In genomic region chr2:232039086-232039485, GRCh38 we compare ENCODE assay signal across 20 cellular contexts.
DNase-seq lines count a peak whose midpoint lies in the region; ATAC-seq and TF ChIP-seq lines count a peak whose summit lies in the region.
"Had no signal": no experiment of that assay in that cellular context is flagged by ENCODE, and none has a peak within 500 bp of the region (broad histone marks: within the 10 kb centered on the region; RNA-seq: fewer than 3 reads in every experiment).

No MANE protein-coding gene starts in this region.

- H3K36me3 ChIP-seq in breast epithelium (no peaks in the 10 kb centered on the region), endodermal cell (ENCODE audit: control insufficient read depth, insufficient read depth, low read length) (no peaks in the 10 kb centered on the region), neural progenitor cell (no peaks in the 10 kb centered on the region), Caco-2 (ENCODE audit: control insufficient read depth, insufficient read depth, low read length) (no peaks in the 10 kb centered on the region)
- H3K36me3 ChIP-seq: HAP-1 had no signal

- ATAC-seq in HG02970 (IDR thresholded peaks at IDR 0.05; ENCODE audit: low FRiP score, unreplicated experiment) (no peak), GM21717 (IDR thresholded peaks at IDR 0.05; ENCODE audit: unreplicated experiment) (no peak)

- no peaks in the 10 kb centered on the region for H3K79me2 ChIP-seq in neural progenitor cell (ENCODE audit: low read depth)

- TF ChIP-seq CTCF in breast epithelium (IDR thresholded peaks at IDR 0.05) = no peak
- TF ChIP-seq CTCF in MCF 10A (IDR thresholded peaks at IDR 0.05; ENCODE audit: unreplicated experiment) = no peak
- no peak for TF ChIP-seq CTCF in endodermal cell (conservative IDR thresholded peaks at IDR 0.05)
- TF ChIP-seq CTCF in neural progenitor cell (IDR thresholded peaks at IDR 0.05) = no peak
- no peak for TF ChIP-seq CTCF in Caco-2 (IDR thresholded peaks at IDR 0.05; ENCODE audit: insufficient read depth in 1 of 2, low read depth in 1 of 2, low read length in 1 of 2, severe bottlenecking in 1 of 2, unreplicated experiment in 1 of 2)

- H3K4me3 ChIP-seq in breast epithelium (no peak overlapping the region), endodermal cell (ENCODE audit: low read length) (no peak overlapping the region), neural progenitor cell (no peak overlapping the region), Caco-2 (ENCODE audit: low read depth, low read length) (no peak overlapping the region)
- H3K4me3 ChIP-seq: HAP-1 had no signal

- no peak overlapping the region for H2AFZ ChIP-seq in neural progenitor cell (replicated peaks)

- H3K4me1 ChIP-seq in breast epithelium (no peaks in the 10 kb centered on the region), endodermal cell (ENCODE audit: control insufficient read depth, insufficient read depth, low read length) (no peaks in the 10 kb centered on the region), neural progenitor cell (peaks cover 16% of the 10 kb centered on the region), Caco-2 (no peaks in the 10 kb centered on the region)

- peaks cover 19% of the 10 kb centered on the region for H3K9me3 Mint-ChIP-seq in MCF 10A (ENCODE audit: unreplicated experiment)
- H3K9me3 Mint-ChIP-seq in endodermal cell = peaks cover 32% of the 10 kb centered on the region
- H3K9me3 Mint-ChIP-seq in neural progenitor cell = peaks cover 15% of the 10 kb centered on the region
- peaks cover 21% of the 10 kb centered on the region for H3K9me3 Mint-ChIP-seq in Caco-2 (ENCODE audit: unreplicated experiment)

- BruUV-seq in MCF 10A (replicated peaks; lab: Mats Ljungman, UMichigan) = no TSS peak
- no TSS peak for BruUV-seq in Caco-2 (replicated peaks; lab: Mats Ljungman, UMichigan)

- H3K9ac ChIP-seq in endodermal cell (ENCODE audit: extremely low read depth, low read length, poor library complexity, severe bottlenecking) (no peak overlapping the region), neural progenitor cell (no peak overlapping the region)

- peaks cover 4% of the 10 kb centered on the region for H4K20me1 ChIP-seq in neural progenitor cell (ENCODE audit: low read depth)

- intact Hi-C loops in breast epithelium (cut with DNase I; ENCODE audit: low total_unique reads) = no loop called here
- intact Hi-C loops in MCF 10A (cut with micrococcal nuclease) = no loop called here
- intact Hi-C loops in posterior cingulate gyrus (cut with DNase I) = no loop called here
- intact Hi-C loops in Caco-2 (cut with micrococcal nuclease; ENCODE audit: unreplicated experiment) = no loop called here

- H3K4me3 Mint-ChIP-seq in MCF 10A (ENCODE audit: unreplicated experiment) = no peak overlapping the region
- no peak overlapping the region for H3K4me3 Mint-ChIP-seq in endodermal cell
- no peak overlapping the region for H3K4me3 Mint-ChIP-seq in neural progenitor cell
- H3K4me3 Mint-ChIP-seq in Caco-2 (ENCODE audit: unreplicated experiment) = no peak overlapping the region
- H3K4me3 Mint-ChIP-seq: B cell; CD4-positive, CD25-positive, alpha-beta regulatory T cell had no signal

- H3K36me3 Mint-ChIP-seq in MCF 10A (ENCODE audit: insufficient read depth, unreplicated experiment) = peaks cover 4% of the 10 kb centered on the region
- H3K36me3 Mint-ChIP-seq in endodermal cell (ENCODE audit: low read depth) = peaks cover 31% of the 10 kb centered on the region
- peaks cover 19% of the 10 kb centered on the region for H3K36me3 Mint-ChIP-seq in neural progenitor cell
- no peaks in the 10 kb centered on the region for H3K36me3 Mint-ChIP-seq in Caco-2 (ENCODE audit: insufficient read depth, unreplicated experiment)

- H3K27ac ChIP-seq in breast epithelium = peak overlapping the region; percentile 8 to 66
- H3K27ac ChIP-seq in endodermal cell (ENCODE audit: low read depth, low read length) = no peak overlapping the region
- H3K27ac ChIP-seq in neural progenitor cell = peak overlapping the region; percentile 21
- H3K27ac ChIP-seq: 22Rv1, HL-60 had no signal

- H3K4me2 ChIP-seq in neural progenitor cell = peak overlapping the region; percentile 16

- H3K4me1 Mint-ChIP-seq in MCF 10A (ENCODE audit: insufficient read depth, unreplicated experiment) (peaks cover 3% of the 10 kb centered on the region), endodermal cell (peaks cover 15% of the 10 kb centered on the region), neural progenitor cell (no peaks in the 10 kb centered on the region), Caco-2 (ENCODE audit: low read depth, unreplicated experiment) (no peaks in the 10 kb centered on the region)
- H3K4me1 Mint-ChIP-seq: B cell had no signal

- H3K27me3 Mint-ChIP-seq in MCF 10A (ENCODE audit: insufficient read depth, unreplicated experiment) (no peaks in the 10 kb centered on the region), endodermal cell (ENCODE audit: insufficient read depth) (no peaks in the 10 kb centered on the region), neural progenitor cell (ENCODE audit: insufficient read depth, low read depth) (no peaks in the 10 kb centered on the region), Caco-2 (ENCODE audit: insufficient read depth, unreplicated experiment) (no peaks in the 10 kb centered on the region)
- H3K27me3 Mint-ChIP-seq: B cell; CD4-positive, CD25-positive, alpha-beta regulatory T cell had no signal

- H3K9me3 ChIP-seq in breast epithelium = peaks cover 0 to 8% of the 10 kb centered on the region in 2 donors
- H3K9me3 ChIP-seq in endodermal cell (ENCODE audit: control insufficient read depth, low read length) = peaks cover 10% of the 10 kb centered on the region
- H3K9me3 ChIP-seq in neural progenitor cell (ENCODE audit: low read depth) = no peaks in the 10 kb centered on the region
- H3K9me3 ChIP-seq in Caco-2 = no peaks in the 10 kb centered on the region
- H3K9me3 ChIP-seq: HAP-1 had no signal

- H3K27ac Mint-ChIP-seq in MCF 10A (ENCODE audit: low read depth, unreplicated experiment) (no peak overlapping the region), endodermal cell (peak overlapping the region; percentile 41), neural progenitor cell (no peak overlapping the region), Caco-2 (ENCODE audit: unreplicated experiment) (no peak overlapping the region)
- H3K27ac Mint-ChIP-seq: B cell had no signal

- no peak for TF ChIP-seq POLR2A in breast epithelium (IDR thresholded peaks at IDR 0.05)

- H3K27me3 ChIP-seq in breast epithelium = no peaks in the 10 kb centered on the region
- H3K27me3 ChIP-seq in endodermal cell (ENCODE audit: control insufficient read depth, insufficient read depth, low read length, poor library complexity, severe bottlenecking) = no peaks in the 10 kb centered on the region
- no peaks in the 10 kb centered on the region for H3K27me3 ChIP-seq in neural progenitor cell
- no peaks in the 10 kb centered on the region; the same call in 1 of the 2 replicates for H3K27me3 ChIP-seq in Caco-2 (replicated peaks; ENCODE audit: control insufficient read depth, insufficient read depth, low read length)

- CTCF ChIA-PET in MCF 10A (lab: Yijun Ruan, JAX) = interaction anchor here (0.8 kb wide), 1 partner anchor 30 kb away, joined by 3 read pairs; no protein-coding TSS in a partner anchor
- CTCF ChIA-PET in Caco-2 (lab: Charles Lee) = no interaction called here

- POLR2A ChIA-PET in MCF 10A (lab: Yijun Ruan, JAX) = no interaction called here
- POLR2A ChIA-PET in Caco-2 (lab: Charles Lee) = no interaction called here

- WGBS in endodermal cell (ENCODE audit: insufficient coverage in 1 of 2, insufficient read length in 1 of 2), 2 experiments = 71 to 93% methylated on average over 3 to 4 of the region's 5 CpGs

- no peak for DNase-seq in breast epithelium (ENCODE audit: low spot score in 2 of 2)
- DNase-seq in MCF 10A (ENCODE audit: unreplicated experiment) = no peak
- no peak for DNase-seq in endodermal cell
- no peak for DNase-seq in neural progenitor cell (ENCODE audit: low spot score)
- no peak for DNase-seq in posterior cingulate gyrus
- no peak for DNase-seq in Caco-2
- DNase-seq: Calu3, DMS53, NCI-H1417 treated with DMSO at 0.1 percent for 48 hours, NCI-H2029, NCI-H2171, NCI-H446 treated with DMSO at 0.1 percent for 48 hours, RPMI8226 had no signal

- peaks cover 5% of the 10 kb centered on the region for H3F3A ChIP-seq in neural progenitor cell (ENCODE audit: low read depth)
